Comparison of ENCODE assay signal across 9 cellular contexts in the genomic region with DNA sequence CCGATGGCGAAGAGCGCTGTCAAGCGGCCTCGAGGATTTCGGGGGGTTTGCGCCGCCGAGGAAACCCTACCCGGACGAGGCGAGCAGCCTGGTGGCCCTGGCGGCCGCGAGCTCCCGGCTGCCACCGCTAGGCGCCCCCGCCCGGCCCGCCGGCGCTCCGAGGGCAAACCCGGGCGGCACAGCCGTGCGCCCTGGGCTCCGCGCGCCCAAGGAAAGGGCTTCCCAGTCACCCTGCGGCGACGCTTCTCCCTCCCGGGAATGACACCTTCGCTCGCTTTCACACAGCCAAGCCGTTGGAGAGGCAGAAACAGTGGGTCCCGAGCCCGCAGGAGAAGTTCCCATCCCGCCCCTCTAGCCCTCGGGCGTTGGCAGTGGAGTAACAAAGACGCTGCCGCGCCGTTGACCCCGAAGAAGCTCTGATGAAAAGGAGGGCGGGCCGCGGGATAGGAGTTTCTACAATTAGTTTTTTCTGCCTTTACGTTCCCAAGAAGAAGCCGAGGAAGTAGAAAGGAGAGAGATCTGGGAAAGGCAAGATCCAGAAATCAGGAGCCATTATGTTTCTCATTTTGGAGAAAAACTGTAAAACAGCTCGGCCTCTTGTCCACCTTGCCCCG.
DNase-seq lines count a peak whose midpoint lies in the region; ATAC-seq and TF ChIP-seq lines count a peak whose summit lies in the region.
"Had no signal": no experiment of that assay in that cellular context is flagged by ENCODE, and none has a peak within 500 bp of the region (broad histone marks: within the 10 kb centered on the region; RNA-seq: fewer than 3 reads in every experiment).

No MANE protein-coding gene starts in this region.

- no peaks in the 10 kb centered on the region for H3K9me3 ChIP-seq in aorta (ENCODE audit: control insufficient read depth, low read length)

- H3K36me3 Mint-ChIP-seq in activated T-helper 17 cell treated with anti-CD3 and anti-CD28 coated beads, Interleukin-2, amount 50 U/mL, for 72 hours (ENCODE audit: low read depth), result peaks cover 4% of the 10 kb centered on the region

- intact Hi-C loops in aorta (cut with DNase I), result loop anchor here in 1 of 2 donors (5.0 kb wide), 1 partner anchor 82 kb away; no protein-coding TSS in a partner anchor

- no peak for ATAC-seq in activated T-helper 17 cell treated with anti-CD3 and anti-CD28 coated beads, Interleukin-2, amount 50 U/mL, for 72 hours (replicated peaks)
- ATAC-seq in aorta (ENCODE audit: low FRiP score), result peak; percentile 55

- peaks cover 4% of the 10 kb centered on the region for H3K4me1 Mint-ChIP-seq in activated T-helper 17 cell treated with anti-CD3 and anti-CD28 coated beads, Interleukin-2, amount 50 U/mL, for 72 hours

- H3K36me3 ChIP-seq in kidney epithelial cell (ENCODE audit: control insufficient read depth, insufficient read depth, low read length) (no peaks in the 10 kb centered on the region), aorta (ENCODE audit: control insufficient read depth in 1 of 2, insufficient read depth in 2 of 2, low read length in 1 of 2) (no peaks in the 10 kb centered on the region)

- no peaks in the 10 kb centered on the region for H3K9me3 Mint-ChIP-seq in activated T-helper 17 cell treated with anti-CD3 and anti-CD28 coated beads, Interleukin-2, amount 50 U/mL, for 72 hours

- 3 to 5% methylated on average over 42 to 55 of the region's 55 CpGs for WGBS in aorta, 2 donors

- peaks cover 38% of the 10 kb centered on the region for H3K27me3 ChIP-seq in kidney epithelial cell (ENCODE audit: control insufficient read depth, insufficient read depth, low read length)
- no peaks in the 10 kb centered on the region for H3K27me3 ChIP-seq in aorta (ENCODE audit: control insufficient read depth in 1 of 2, insufficient read depth in 2 of 2, low read length in 1 of 2)

- H3K4me3 ChIP-seq in kidney epithelial cell (ENCODE audit: low read depth, low read length), result peak overlapping the region; percentile 30
- H3K4me3 ChIP-seq in aorta (ENCODE audit: low read length in 2 of 2), result peak overlapping the region in 1 of 2 donors; percentile 5

- peak; percentile 12 for DNase-seq in stimulated activated CD4-positive, alpha-beta T cell treated with anti-CD3 and anti-CD28 coated beads, Interleukin-4, amount 100 ng/mL, for 1 hour
- no peak for DNase-seq in stimulated activated CD4-positive, alpha-beta T cell treated with anti-CD3 and anti-CD28 coated beads, Interleukin-4, amount 100 ng/mL, for 4 hours
- no peak for DNase-seq in kidney epithelial cell (ENCODE audit: low read depth)
- DNase-seq in aorta, result peak in 1 of 2 donors; percentile 79
- DNase-seq in NCI-H1417 treated with DMSO at 0.1 percent for 48 hours (lab: John Stamatoyannopoulos, UW), result no peak
- DNase-seq in Kasumi-1 (lab: John Stamatoyannopoulos, UW), result no peak
- DNase-seq in activated gamma-delta T cell treated with Interleukin-2 at 50 U/mL for 16 hours, result no peak
- DNase-seq: naive B cell had no signal

- peak; percentile 2 for TF ChIP-seq CTCF in kidney epithelial cell (IDR thresholded peaks at IDR 0.05; ENCODE audit: insufficient read depth, low read length, poor library complexity, severe bottlenecking)

- no peak overlapping the region for H3K27ac ChIP-seq in aorta (ENCODE audit: low read depth in 1 of 2, low read length in 2 of 2)

- peaks cover 76% of the 10 kb centered on the region for H3K27me3 Mint-ChIP-seq in activated T-helper 17 cell treated with anti-CD3 and anti-CD28 coated beads, Interleukin-2, amount 50 U/mL, for 72 hours

- H3K4me3 Mint-ChIP-seq in activated T-helper 17 cell treated with anti-CD3 and anti-CD28 coated beads, Interleukin-2, amount 50 U/mL, for 72 hours, result peak overlapping the region; percentile 5

- H3K27ac Mint-ChIP-seq in activated T-helper 17 cell treated with anti-CD3 and anti-CD28 coated beads, Interleukin-2, amount 50 U/mL, for 72 hours, result no peak overlapping the region

- no peaks in the 10 kb centered on the region for H3K4me1 ChIP-seq in aorta (ENCODE audit: control insufficient read depth in 1 of 2, insufficient read depth in 2 of 2, low read length in 2 of 2)
